9 cellular contexts compared by ENCODE assay signal in the genomic region with DNA sequence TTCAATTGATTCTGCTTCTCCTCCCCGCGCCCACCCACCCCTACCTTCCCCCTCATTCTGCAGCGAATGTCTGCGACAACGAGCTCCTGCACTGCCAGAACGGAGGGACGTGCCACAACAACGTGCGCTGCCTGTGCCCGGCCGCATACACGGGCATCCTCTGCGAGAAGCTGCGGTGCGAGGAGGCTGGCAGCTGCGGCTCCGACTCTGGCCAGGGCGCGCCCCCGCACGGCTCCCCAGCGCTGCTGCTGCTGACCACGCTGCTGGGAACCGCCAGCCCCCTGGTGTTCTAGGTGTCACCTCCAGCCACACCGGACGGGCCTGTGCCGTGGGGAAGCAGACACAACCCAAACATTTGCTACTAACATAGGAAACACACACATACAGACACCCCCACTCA.
DNase-seq lines count a peak whose midpoint lies in the region; ATAC-seq, FAIRE-seq and TF ChIP-seq lines count a peak whose summit lies in the region.
"Had no signal": no experiment of that assay in that cellular context is flagged by ENCODE, and none has a peak within 500 bp of the region (broad histone marks: within the 10 kb centered on the region; RNA-seq: fewer than 3 reads in every experiment).

No MANE protein-coding gene starts in this region.

- intact Hi-C loops in K562 (cut with micrococcal nuclease): no loop called here
- intact Hi-C loops in gastrocnemius medialis (cut with DNase I; ENCODE audit: low total_unique reads): no loop called here
- intact Hi-C loops in CD14-positive monocyte (cut with micrococcal nuclease): no loop called here

- TF ChIP-seq CTCF in K562 (IDR thresholded peaks at IDR 0.05 in 2 of 3, conservative IDR thresholded peaks at IDR 0.05 in 1 of 3; ENCODE audit: insufficient read depth in 2 of 3, low read depth in 1 of 3, low read length in 3 of 3) (0 out of 6 replicates have a peak, but pooled peaks of 1 of the 3 experiments have one; percentile 9), gastrocnemius medialis (IDR thresholded peaks at IDR 0.05 in 4 of 5, conservative IDR thresholded peaks at IDR 0.05 in 1 of 5) (no peak), CD14-positive monocyte (IDR thresholded peaks at IDR 0.05) (no peak), endothelial cell (IDR thresholded peaks at IDR 0.05; ENCODE audit: unreplicated experiment) (no peak)

- H3K36me3 ChIP-seq in K562 (ENCODE audit: control insufficient read depth, insufficient read depth, low read length) (no peaks in the 10 kb centered on the region), gastrocnemius medialis (no peaks in the 10 kb centered on the region)

- TF ChIP-seq EP300 in K562 (IDR thresholded peaks at IDR 0.05; ENCODE audit: low read length): no peak

- peaks cover 0 to 3% (median 0%) of the 10 kb centered on the region in 7 donors for H3K9me3 Mint-ChIP-seq in CD14-positive monocyte
- H3K9me3 Mint-ChIP-seq in endothelial cell (ENCODE audit: unreplicated experiment): no peaks in the 10 kb centered on the region

- no peaks in the 10 kb centered on the region for H4K20me1 ChIP-seq in K562 (replicated peaks; ENCODE audit: control insufficient read depth, insufficient read depth, low read length)

- H3K36me3 Mint-ChIP-seq in CD14-positive monocyte (no peaks in the 10 kb centered on the region), endothelial cell (ENCODE audit: low read depth, unreplicated experiment) (no peaks in the 10 kb centered on the region)

- no peak overlapping the region for H3K9ac ChIP-seq in K562 (ENCODE audit: insufficient read depth in 1 of 2, low read depth in 2 of 2, low read length in 2 of 2)

- DNase-seq in K562 (ENCODE audit: extremely low read depth in 1 of 4, low spot score in 3 of 4): no peak
- no peak for DNase-seq in gastrocnemius medialis
- no peak for DNase-seq in NCI-H146 (lab: John Stamatoyannopoulos, UW)
- no peak for DNase-seq in CD14-positive monocyte (ENCODE audit: low spot score)
- DNase-seq in SKM-1 (lab: John Stamatoyannopoulos, UW; ENCODE audit: unreplicated experiment): no peak
- no peak for DNase-seq in endothelial cell (ENCODE audit: low spot score)
- DNase-seq: stimulated activated CD4-positive, alpha-beta T cell treated with anti-CD3 and anti-CD28 coated beads, Interleukin-4, amount 100 ng/mL, for 1 hour had no signal

- BruUV-seq in K562 (replicated peaks; lab: Mats Ljungman, UMichigan): no TSS peak

- H3K9me1 ChIP-seq in K562 (ENCODE audit: control insufficient read depth, insufficient read depth, low read length): no peaks in the 10 kb centered on the region

- H3K4me3 ChIP-seq in K562 (no peak overlapping the region), gastrocnemius medialis (peak overlapping the region; percentile 11 to 42 (median 19))

- H3K27me3 ChIP-seq in K562 (ENCODE audit: control insufficient read depth in 2 of 2, insufficient read depth in 2 of 2, low read length in 2 of 2) (no peaks in the 10 kb centered on the region), gastrocnemius medialis (no peaks in the 10 kb centered on the region)

- WGBS in K562 (ENCODE audit: insufficient coverage, low coverage, missing lambda C conversion rate): 2% methylated on average over 22 of the region's 27 CpGs

- peaks cover 14 to 32% (median 25%) of the 10 kb centered on the region in 3 donors for H3K27me3 Mint-ChIP-seq in CD14-positive monocyte (ENCODE audit: low read depth in 3 of 3)
- H3K27me3 Mint-ChIP-seq in endothelial cell (ENCODE audit: unreplicated experiment): peaks cover 2% of the 10 kb centered on the region

- H3K4me1 Mint-ChIP-seq in CD14-positive monocyte: peaks cover 5% of the 10 kb centered on the region
- H3K4me1 Mint-ChIP-seq in endothelial cell (ENCODE audit: unreplicated experiment): peaks cover 2% of the 10 kb centered on the region

- no peak overlapping the region for H3K4me2 ChIP-seq in K562 (ENCODE audit: insufficient read depth, low read length)

- H3K27ac Mint-ChIP-seq in CD14-positive monocyte (no peak overlapping the region), endothelial cell (ENCODE audit: unreplicated experiment) (no peak overlapping the region)

- H3K27ac ChIP-seq in K562 (ENCODE audit: extremely low read depth, low read depth, low read length) (no peak overlapping the region), gastrocnemius medialis (no peak overlapping the region)

- H3K79me2 ChIP-seq in K562 (ENCODE audit: control insufficient read depth, insufficient read depth, low read length): no peaks in the 10 kb centered on the region

- H2AFZ ChIP-seq in K562 (ENCODE audit: low read depth, low read length): no peak overlapping the region

- peak; percentile 87 for ATAC-seq in GM18498 (IDR thresholded peaks at IDR 0.05; ENCODE audit: unreplicated experiment)
- ATAC-seq in HG02642 (IDR thresholded peaks at IDR 0.05; ENCODE audit: poor library complexity, unreplicated experiment): peak; percentile 90
- ATAC-seq in K562: peak; percentile 59
- no peak for ATAC-seq in gastrocnemius medialis

- FAIRE-seq in K562 (lab: Jason Lieb, UNC): no peak

- CTCF ChIA-PET in K562 (lab: Yijun Ruan, JAX; ENCODE audit: low intra/inter-chr PET ratio): no interaction called here

- H3K9me3 ChIP-seq in K562 (replicated peaks; ENCODE audit: control insufficient read depth, insufficient read depth, low read depth, low read length): no peaks in the 10 kb centered on the region
- H3K9me3 ChIP-seq in gastrocnemius medialis: no peaks in the 10 kb centered on the region

- POLR2A ChIA-PET in K562 (lab: Yijun Ruan, JAX): interaction anchor here (0.7 kb wide), 1 partner anchor 10 kb away, joined by 3 read pairs; no protein-coding TSS in a partner anchor

- in situ Hi-C loops in K562 (cut with MboI) (no loop called here), gastrocnemius medialis (cut with MboI; ENCODE audit: low sequenced_read_pairs in 4 of 4) (no loop called here)

- TF ChIP-seq RAD21 in K562 (CRISPR knock-in tag; conservative IDR thresholded peaks at IDR 0.05 in 1 of 2, IDR thresholded peaks at IDR 0.05 in 1 of 2): no peak

- H3K4me1 ChIP-seq in K562 (replicated peaks in 1 of 2; ENCODE audit: control insufficient read depth in 2 of 2, insufficient read depth in 2 of 2, low read length in 2 of 2) (no peaks in the 10 kb centered on the region), gastrocnemius medialis (no peaks in the 10 kb centered on the region)

- H3K4me3 Mint-ChIP-seq in CD14-positive monocyte: peak overlapping the region in 1 of 2 donors; percentile 63
- H3K4me3 Mint-ChIP-seq in endothelial cell (ENCODE audit: unreplicated experiment): no peak overlapping the region

- TF ChIP-seq POLR2A in K562 (conservative IDR thresholded peaks at IDR 0.05) (no peak), gastrocnemius medialis (IDR thresholded peaks at IDR 0.05) (no peak)

TF ChIP-seq in K562, 482 proteins besides CTCF, POLR2A, EP300 and RAD21:
- TF ChIP-seq BACH1 (tag; IDR thresholded peaks at IDR 0.05) (no peak), KAT2B (IDR thresholded peaks at IDR 0.05; ENCODE audit: low read depth, low read length) (no peak), NR1H2 (CRISPR knock-in tag; IDR thresholded peaks at IDR 0.05) (no peak), FOXK2 (conservative IDR thresholded peaks at IDR 0.05 in 1 of 2, IDR thresholded peaks at IDR 0.05 in 1 of 2; ENCODE audit: low read depth in 2 of 2) (no peak), ADNP (tag; IDR thresholded peaks at IDR 0.05) (no peak), RAD51 (IDR thresholded peaks at IDR 0.05; ENCODE audit: borderline replicate concordance, low read depth) (no peak), MTA1 (IDR thresholded peaks at IDR 0.05; ENCODE audit: borderline replicate concordance) (no peak), EZH2 (IDR thresholded peaks at IDR 0.05; ENCODE audit: borderline replicate concordance, low read depth, low read length) (no peak), ZNF644 (tag; IDR thresholded peaks at IDR 0.05; ENCODE audit: low read depth) (no peak), ZNF408 (CRISPR knock-in tag; IDR thresholded peaks at IDR 0.05; ENCODE audit: low read depth) (no peak), ZBTB1 (CRISPR knock-in tag; IDR thresholded peaks at IDR 0.05; ENCODE audit: borderline replicate concordance, low read depth) (no peak), ATF7 (IDR thresholded peaks at IDR 0.05) (no peak), ZFX (CRISPR knock-in tag; IDR thresholded peaks at IDR 0.05) (no peak), NCOA2 (IDR thresholded peaks at IDR 0.05; ENCODE audit: partially characterized antibody in 2 of 2) (no peak), ZBTB7A (IDR thresholded peaks at IDR 0.05; ENCODE audit: borderline replicate concordance, control insufficient read depth, low read depth, low read length) (no peak)
- TF ChIP-seq, protein P1, sequence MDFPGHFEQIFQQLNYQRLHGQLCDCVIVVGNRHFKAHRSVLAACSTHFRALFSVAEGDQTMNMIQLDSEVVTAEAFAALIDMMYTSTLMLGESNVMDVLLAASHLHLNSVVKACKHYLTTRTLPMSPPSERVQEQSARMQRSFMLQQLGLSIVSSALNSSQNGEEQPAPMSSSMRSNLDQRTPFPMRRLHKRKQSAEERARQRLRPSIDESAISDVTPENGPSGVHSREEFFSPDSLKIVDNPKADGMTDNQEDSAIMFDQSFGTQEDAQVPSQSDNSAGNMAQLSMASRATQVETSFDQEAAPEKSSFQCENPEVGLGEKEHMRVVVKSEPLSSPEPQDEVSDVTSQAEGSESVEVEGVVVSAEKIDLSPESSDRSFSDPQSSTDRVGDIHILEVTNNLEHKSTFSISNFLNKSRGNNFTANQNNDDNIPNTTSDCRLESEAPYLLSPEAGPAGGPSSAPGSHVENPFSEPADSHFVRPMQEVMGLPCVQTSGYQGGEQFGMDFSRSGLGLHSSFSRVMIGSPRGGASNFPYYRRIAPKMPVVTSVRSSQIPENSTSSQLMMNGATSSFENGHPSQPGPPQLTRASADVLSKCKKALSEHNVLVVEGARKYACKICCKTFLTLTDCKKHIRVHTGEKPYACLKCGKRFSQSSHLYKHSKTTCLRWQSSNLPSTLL (IDR thresholded peaks at IDR 0.05): no peak
- TF ChIP-seq, protein P2, sequence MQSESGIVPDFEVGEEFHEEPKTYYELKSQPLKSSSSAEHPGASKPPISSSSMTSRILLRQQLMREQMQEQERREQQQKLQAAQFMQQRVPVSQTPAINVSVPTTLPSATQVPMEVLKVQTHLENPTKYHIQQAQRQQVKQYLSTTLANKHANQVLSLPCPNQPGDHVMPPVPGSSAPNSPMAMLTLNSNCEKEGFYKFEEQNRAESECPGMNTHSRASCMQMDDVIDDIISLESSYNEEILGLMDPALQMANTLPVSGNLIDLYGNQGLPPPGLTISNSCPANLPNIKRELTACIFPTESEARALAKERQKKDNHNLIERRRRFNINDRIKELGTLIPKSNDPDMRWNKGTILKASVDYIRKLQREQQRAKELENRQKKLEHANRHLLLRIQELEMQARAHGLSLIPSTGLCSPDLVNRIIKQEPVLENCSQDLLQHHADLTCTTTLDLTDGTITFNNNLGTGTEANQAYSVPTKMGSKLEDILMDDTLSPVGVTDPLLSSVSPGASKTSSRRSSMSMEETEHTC (IDR thresholded peaks at IDR 0.05): no peak
TF ChIP-seq in K562: peak in this region for 0.

Comparison
In these comparisons a context has a peak if more than half of its experiments do, and no peak if none do; other contexts are left out.
1. ATAC-seq: peak in GM18498 (single experiment), HG02642 (single experiment) and K562 (single experiment); none in gastrocnemius medialis (0 of 2).